8 cellular contexts compared by ENCODE assay signal in the genomic region with DNA sequence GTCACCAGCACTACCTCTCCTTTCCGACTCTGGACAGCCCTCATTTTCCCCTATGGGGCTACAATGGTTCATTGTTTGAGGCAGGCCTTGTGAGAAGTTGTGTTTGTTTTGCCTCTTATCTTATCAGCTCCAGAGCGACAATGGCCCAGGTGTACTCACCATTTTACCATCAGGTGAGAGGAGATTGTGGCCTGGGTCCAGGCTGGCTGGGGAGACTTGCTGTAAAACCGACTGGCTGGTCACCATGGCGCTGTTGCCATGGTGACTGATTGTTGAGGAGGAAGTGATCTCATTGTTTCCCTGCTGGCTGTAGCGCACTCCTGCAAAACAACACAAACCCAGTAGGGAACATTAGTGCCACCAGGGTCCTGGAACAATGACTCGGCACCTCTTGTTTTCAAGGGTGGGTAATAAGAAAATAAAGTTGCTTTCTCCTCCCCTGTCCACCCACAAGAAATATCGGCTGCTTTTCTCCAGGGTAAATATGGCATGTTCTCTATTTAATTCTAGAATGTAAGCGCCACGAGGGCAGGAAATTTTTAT. TPM values are rescaled to one million over a fixed set of nuclear protein-coding genes. Genes with fewer than 3 reads are reported as not detected.
DNase-seq lines count a peak whose midpoint lies in the region; ATAC-seq lines count a peak whose summit lies in the region.

No MANE protein-coding gene starts in this region.

- H2BK15ac ChIP-seq in mesenchymal stem cell (ENCODE audit: low read depth, poor library complexity, severe bottlenecking): no peak overlapping the region

- H3K14ac ChIP-seq in mesenchymal stem cell (ENCODE audit: low read length in 2 of 2): no peak overlapping the region

- peaks cover 0 to 59% of the 10 kb centered on the region in 2 experiments for H3K36me3 ChIP-seq in mesenchymal stem cell (ENCODE audit: control insufficient read depth in 1 of 2, insufficient read depth in 2 of 2, low read depth in 1 of 2, low read length in 2 of 2)

- H2BK120ac ChIP-seq in mesenchymal stem cell (ENCODE audit: low read depth, low read length): no peak overlapping the region

- WGBS in mesenchymal stem cell: 67% methylated on average over 5 of the region's 9 CpGs

- H3K4me2 ChIP-seq in mesenchymal stem cell (ENCODE audit: low read length, poor library complexity, severe bottlenecking): no peak overlapping the region

- no peaks in the 10 kb centered on the region for H3K9me3 ChIP-seq in mesenchymal stem cell (ENCODE audit: control insufficient read depth, low read length)

- no peak overlapping the region for H4K8ac ChIP-seq in mesenchymal stem cell (ENCODE audit: low read length)

- peak overlapping the region; percentile 36 for H2AK5ac ChIP-seq in mesenchymal stem cell (ENCODE audit: low read length, severe bottlenecking)

- peaks cover 2% of the 10 kb centered on the region for H3K79me1 ChIP-seq in mesenchymal stem cell (replicated peaks; ENCODE audit: low read length, poor library complexity, severe bottlenecking)

- H3K23ac ChIP-seq in mesenchymal stem cell (ENCODE audit: low read length in 2 of 2): no peak overlapping the region

- H3K4ac ChIP-seq in mesenchymal stem cell (ENCODE audit: low read depth in 1 of 2, low read length in 2 of 2): no peak overlapping the region

- peak overlapping the region; percentile 33 for H3K27ac ChIP-seq in mesenchymal stem cell (ENCODE audit: low read length, poor library complexity, severe bottlenecking)

- peaks cover 0 to 88% of the 10 kb centered on the region in 2 experiments for H3K27me3 ChIP-seq in mesenchymal stem cell (ENCODE audit: control insufficient read depth in 1 of 2, insufficient read depth in 1 of 2, low read length in 2 of 2)

- H3K4me1 ChIP-seq in mesenchymal stem cell (ENCODE audit: control insufficient read depth, insufficient read depth, low read depth, low read length): peaks cover 34% of the 10 kb centered on the region

- H3K4me3 ChIP-seq in mesenchymal stem cell (ENCODE audit: insufficient read depth in 1 of 2, low read depth in 1 of 2, low read length in 2 of 2): no peak overlapping the region

- H2BK12ac ChIP-seq in mesenchymal stem cell (ENCODE audit: low read length in 2 of 2): peak overlapping the region in 1 of 2 experiments; percentile 61

- H4K91ac ChIP-seq in mesenchymal stem cell (ENCODE audit: low read length): no peak overlapping the region

- H3K9ac ChIP-seq in mesenchymal stem cell (ENCODE audit: low read length): no peak overlapping the region

- DNase-seq in DMS79 treated with DMSO at 0.1 percent for 48 hours (lab: John Stamatoyannopoulos, UW) (peak; percentile 90), NCI-H1436 treated with DMSO at 0.1 percent for 48 hours (lab: John Stamatoyannopoulos, UW) (peak; percentile 31), astrocyte of the hippocampus (ENCODE audit: low read depth, low spot score) (peak; percentile 88), mesenchymal stem cell (peak; percentile 85)

- H2BK5ac ChIP-seq in mesenchymal stem cell (ENCODE audit: low read depth, low read length, poor library complexity, severe bottlenecking): no peak overlapping the region

- no peak overlapping the region for H3K18ac ChIP-seq in mesenchymal stem cell (ENCODE audit: low read depth in 1 of 2, low read length in 2 of 2)

- H2AFZ ChIP-seq in mesenchymal stem cell (ENCODE audit: low read depth, low read length): no peak overlapping the region

- no peak for ATAC-seq in GM21390 (IDR thresholded peaks at IDR 0.05; ENCODE audit: unreplicated experiment)
- ATAC-seq in HG03432 (IDR thresholded peaks at IDR 0.05; ENCODE audit: unreplicated experiment): no peak
- ATAC-seq in GM18502 (IDR thresholded peaks at IDR 0.05; ENCODE audit: poor library complexity, unreplicated experiment): no peak
- no peak for ATAC-seq in GM18519 (IDR thresholded peaks at IDR 0.05; ENCODE audit: low FRiP score, unreplicated experiment)

RNA-seq across cellular contexts. Expression of gene HNF1B, which starts 34.4 kb away (rescaled TPM):
- 0.03 TPM for polyA plus RNA-seq in mesenchymal stem cell (2013, experiment 1 of 2)
- polyA plus RNA-seq in mesenchymal stem cell (2013, experiment 2 of 2): 0.03 TPM

Comparison
In these comparisons a context has a peak if more than half of its experiments do, and no peak if none do; other contexts are left out.
1. DNase-seq: peak in every context shown above with its lines; median percentile 90 in DMS79 treated with DMSO at 0.1 percent for 48 hours; 88 in astrocyte of the hippocampus; 85 in mesenchymal stem cell; 31 in NCI-H1436 treated with DMSO at 0.1 percent for 48 hours.